Comparison of ENCODE assay signal across 13 cellular contexts in genomic region chr2:16288371-16289112, GRCh38.
DNase-seq lines count a peak whose midpoint lies in the region; ATAC-seq lines count a peak whose summit lies in the region.
"Had no signal": no experiment of that assay in that cellular context is flagged by ENCODE, and none has a peak within 500 bp of the region (broad histone marks: within the 10 kb centered on the region; RNA-seq: fewer than 3 reads in every experiment).

No MANE protein-coding gene starts in this region.

- DNase-seq in NCI-H345 (lab: John Stamatoyannopoulos, UW) = peak; percentile 27
- no peak for DNase-seq in NCI-H345 treated with DMSO at 0.1 percent for 48 hours (lab: John Stamatoyannopoulos, UW; ENCODE audit: unreplicated experiment)
- DNase-seq in DMS79 treated with DMSO at 0.1 percent for 48 hours (lab: John Stamatoyannopoulos, UW) = peak; percentile 57
- DNase-seq in NCI-H524 (lab: John Stamatoyannopoulos, UW) = peak; percentile 14 to 69
- DNase-seq in NCI-H2196 (lab: John Stamatoyannopoulos, UW; ENCODE audit: unreplicated experiment) = no peak
- DNase-seq: ACHN; Caco-2; CD4-positive, alpha-beta T cell; GM23248; IMR-90 had no signal

- ATAC-seq in GM18867 (IDR thresholded peaks at IDR 0.05; ENCODE audit: unreplicated experiment) (no peak), HG02884 (IDR thresholded peaks at IDR 0.05; ENCODE audit: unreplicated experiment) (no peak)
- ATAC-seq: K562 had no signal

Comparison
In these comparisons a context has a peak if more than half of its experiments do, and no peak if none do; other contexts are left out.
1. DNase-seq: peak in NCI-H345 (single experiment), DMS79 treated with DMSO at 0.1 percent for 48 hours (single experiment) and NCI-H524 (2 of 2); none in NCI-H345 treated with DMSO at 0.1 percent for 48 hours (single experiment) and NCI-H2196 (single experiment).